ENCODE assay signal across 8 cellular contexts in genomic region chr1:1599919-1600860, GRCh38. TPM values are rescaled to one million over a fixed set of nuclear protein-coding genes. Genes with fewer than 3 reads are reported as not detected.
DNase-seq lines count a peak whose midpoint lies in the region; ATAC-seq, FAIRE-seq and TF ChIP-seq lines count a peak whose summit lies in the region.

Gene FNDC10, minus strand, starts transcription at chr1:1600135. Its CDS starts 120 bp downstream, at chr1:1600015.

- H3K9me3 ChIP-seq in adrenal gland (replicated peaks in 1 of 3) = no peaks in the 10 kb centered on the region
- no peaks in the 10 kb centered on the region for H3K9me3 ChIP-seq in keratinocyte (ENCODE audit: control insufficient read depth, low read depth, low read length)
- no peaks in the 10 kb centered on the region for H3K9me3 ChIP-seq in upper lobe of left lung

- peak within 1 kb of the TSS; percentile 63 for H2AFZ ChIP-seq in keratinocyte (ENCODE audit: control insufficient read depth, low read length)

- H3K4me2 ChIP-seq in keratinocyte (ENCODE audit: control insufficient read depth, extremely low read depth, insufficient read depth, low read depth, low read length) = peak within 1 kb of the TSS; percentile 78

- H3K9me1 ChIP-seq in keratinocyte (ENCODE audit: control insufficient read depth, extremely low read depth, insufficient read depth, low read length) = no peaks in the 10 kb centered on the region

- no peaks in the 10 kb centered on the region for H3K9me3 Mint-ChIP-seq in activated T-cell treated with anti-CD3 and anti-CD28 coated beads, Interleukin-2, amount 50 U/mL, for 72 hours

- H3K9ac ChIP-seq in keratinocyte (ENCODE audit: control insufficient read depth, extremely low read depth, insufficient read depth, low read length) = no peak within 1 kb of the TSS

- dilution Hi-C loops in keratinocyte (cut with MboI; ENCODE audit: extremely low pct_ligation_motif_present, low sequenced_read_pairs) = no loop called here

- H3K36me3 ChIP-seq in adrenal gland (replicated peaks in 1 of 2) (no peaks in the 10 kb centered on the region), keratinocyte (ENCODE audit: control insufficient read depth in 2 of 2, extremely low read depth in 1 of 2, insufficient read depth in 2 of 2, low read length in 2 of 2) (no peaks in the 10 kb centered on the region), upper lobe of left lung (no peaks in the 10 kb centered on the region)

- peak within 1 kb of the TSS; percentile 75 to 85 for H3K4me3 Mint-ChIP-seq in activated T-cell treated with anti-CD3 and anti-CD28 coated beads, Interleukin-2, amount 50 U/mL, for 72 hours

- TF ChIP-seq EP300 in upper lobe of left lung (IDR thresholded peaks at IDR 0.05) = no peak

- peak; percentile 45 to 55 for ATAC-seq in activated T-cell treated with anti-CD3 and anti-CD28 coated beads, Interleukin-2, amount 50 U/mL, for 72 hours (replicated peaks in 1 of 2)
- peak in 1 of 2 donors; percentile 28 for ATAC-seq in upper lobe of left lung (ENCODE audit: low FRiP score in 2 of 2)
- ATAC-seq in HG02840 (IDR thresholded peaks at IDR 0.05; ENCODE audit: low FRiP score, unreplicated experiment) = no peak

- H3K27ac Mint-ChIP-seq in activated T-cell treated with anti-CD3 and anti-CD28 coated beads, Interleukin-2, amount 50 U/mL, for 72 hours = no peak within 1 kb of the TSS

- H3K79me2 ChIP-seq in keratinocyte (ENCODE audit: control insufficient read depth, insufficient read depth, low read length) = no peaks in the 10 kb centered on the region

- 3 to 17% (median 4%) methylated on average over 26 to 126 of the region's 127 CpGs; no CpG with 5 or more reads in 1 of the 4 donors for WGBS in adrenal gland, 4 donors
- 0 to 17% methylated on average over 3 to 14 of the region's 127 CpGs for WGBS in upper lobe of left lung, 2 donors

- H3K27ac ChIP-seq in adrenal gland (peak within 1 kb of the TSS in 1 of 5 donors; percentile 85), keratinocyte (ENCODE audit: control insufficient read depth, insufficient read depth, low read length) (no peak within 1 kb of the TSS), upper lobe of left lung (no peak within 1 kb of the TSS)

- H3K4me1 ChIP-seq in adrenal gland (replicated peaks in 1 of 2) = peaks cover 26 to 37% of the 10 kb centered on the region in 2 donors
- peaks cover 2% of the 10 kb centered on the region for H3K4me1 ChIP-seq in keratinocyte (ENCODE audit: control insufficient read depth, extremely low read depth, insufficient read depth, low read length)
- H3K4me1 ChIP-seq in upper lobe of left lung = peaks cover 12 to 25% (median 19%) of the 10 kb centered on the region in 4 donors

- H3K27me3 ChIP-seq in adrenal gland (no peaks in the 10 kb centered on the region), keratinocyte (ENCODE audit: control insufficient read depth, extremely low read depth, insufficient read depth, low read length) (peaks cover 21% of the 10 kb centered on the region), upper lobe of left lung (peaks cover 0 to 4% (median 1%) of the 10 kb centered on the region in 4 donors)

- TF ChIP-seq POLR2A in adrenal gland (IDR thresholded peaks at IDR 0.05) (no peak), upper lobe of left lung (IDR thresholded peaks at IDR 0.05) (no peak)

- no peak for TF ChIP-seq CTCF in adrenal gland (IDR thresholded peaks at IDR 0.05)
- no peak for TF ChIP-seq CTCF in keratinocyte (optimal IDR thresholded peaks at IDR 0.05 in 1 of 3, IDR thresholded peaks at IDR 0.05 in 1 of 3, conservative IDR thresholded peaks at IDR 0.05 in 1 of 3; ENCODE audit: extremely low read depth in 1 of 3, insufficient read depth in 2 of 3, low read length in 3 of 3)
- no peak for TF ChIP-seq CTCF in upper lobe of left lung (IDR thresholded peaks at IDR 0.05)

- H3K36me3 Mint-ChIP-seq in activated T-cell treated with anti-CD3 and anti-CD28 coated beads, Interleukin-2, amount 50 U/mL, for 72 hours (ENCODE audit: insufficient read depth in 2 of 2) = no peaks in the 10 kb centered on the region

- H3K4me1 Mint-ChIP-seq in activated T-cell treated with anti-CD3 and anti-CD28 coated beads, Interleukin-2, amount 50 U/mL, for 72 hours (ENCODE audit: low read depth) = peaks cover 3% of the 10 kb centered on the region

- FAIRE-seq in keratinocyte (lab: Jason Lieb, UNC) = no peak

- H3K4me3 ChIP-seq in adrenal gland (peak within 1 kb of the TSS in 2 of 4 donors; percentile 5 to 77), keratinocyte (ENCODE audit: control insufficient read depth in 2 of 3, extremely low read depth in 1 of 3, insufficient read depth in 2 of 3, low read depth in 1 of 3, low read length in 3 of 3) (peak within 1 kb of the TSS; percentile 39 to 58 (median 43)), upper lobe of left lung (peak within 1 kb of the TSS; percentile 52 to 58 (median 55))

- H3K27me3 Mint-ChIP-seq in activated T-cell treated with anti-CD3 and anti-CD28 coated beads, Interleukin-2, amount 50 U/mL, for 72 hours (ENCODE audit: low read depth) = no peaks in the 10 kb centered on the region

- H4K20me1 ChIP-seq in keratinocyte (ENCODE audit: control insufficient read depth, extremely low read depth, insufficient read depth, low read length) = no peaks in the 10 kb centered on the region

- intact Hi-C loops in adrenal gland (cut with DNase I) = no loop called here

- no peak for DNase-seq in activated T-cell treated with anti-CD3 and anti-CD28 coated beads, Interleukin-2, amount 50 U/mL, for 72 hours
- no peak for DNase-seq in activated T-cell treated with anti-CD3 and anti-CD28 coated beads, Interleukin-2, amount 50 U/mL, for 48 hours
- peak in 3 of 7 donors; percentile 31 to 48 (median 31) for DNase-seq in adrenal gland
- no peak for DNase-seq in keratinocyte (ENCODE audit: low read depth, low spot score)
- DNase-seq in upper lobe of left lung = peak in 1 of 2 donors; percentile 85
- no peak for DNase-seq in stimulated activated CD4-positive, alpha-beta T cell treated with anti-CD3 and anti-CD28 coated beads, Interleukin-4, amount 100 ng/mL, for 1 hour
- DNase-seq in activated CD4-positive, alpha-beta T cell treated with anti-CD3 and anti-CD28 coated beads, Interleukin-2, amount 50 U/mL, for 4 hours = no peak

RNA-seq across cellular contexts. Expression of gene FNDC10, which starts in this region (rescaled TPM):
- 1 to 10 TPM in 1 of 2 donors, under 1 TPM in 1; 1.00 to 1.5 TPM for total RNA-seq in activated T-cell treated with anti-CD3 and anti-CD28 coated beads, Interleukin-2, amount 50 U/mL, for 72 hours
- total RNA-seq in adrenal gland = 10 to 100 TPM in 7 of 8 donors, 1 to 10 TPM in 1; 9.4 to 73.6 (median 39.0) TPM
- 10 to 100 TPM in 2 of 3 donors, 1 to 10 TPM in 1; 2.0 to 40.1 (median 39.7) TPM for polyA plus RNA-seq in adrenal gland
- 1.2 to 2.8 TPM (median 2.2 TPM) in 3 replicates for polyA plus RNA-seq in keratinocyte
- 0.62 TPM for polyA plus RNA-seq in keratinocyte (2011; ENCODE audit: low read depth)
- polyA plus RNA-seq in keratinocyte (2011; cell fraction: cytosol; rRNA removed) = 2.6 and 7.5 TPM in 2 replicates
- polyA plus RNA-seq in keratinocyte (2011; cell fraction: nucleus; rRNA removed) = 1.5 and 3.2 TPM in 2 replicates
- 5.9 and 6.6 TPM in 2 replicates for polyA plus RNA-seq in keratinocyte (2012; ENCODE audit: low replicate concordance)
- polyA minus RNA-seq in keratinocyte = 1.4 to 5.3 TPM (median 1.9 TPM) in 3 replicates
- polyA minus RNA-seq in keratinocyte (2011; cell fraction: cytosol; rRNA and poly(A)+ RNA removed) = 12.9 TPM
- 1.4 and 2.6 TPM in 2 replicates for polyA minus RNA-seq in keratinocyte (2011; cell fraction: nucleus; rRNA and poly(A)+ RNA removed)
- total RNA-seq in upper lobe of left lung = 10 to 100 TPM in 4 of 6 donors, 1 to 10 TPM in 2; 8.7 to 21.0 (median 12.4) TPM
